ENCODE assay signal across 19 cellular contexts in genomic region chr7:158026636-158027265, GRCh38.
"Had no signal": no experiment of that assay in that cellular context is flagged by ENCODE, and none has a peak within 500 bp of the region (broad histone marks: within the 10 kb centered on the region; RNA-seq: fewer than 3 reads in every experiment).

No MANE protein-coding gene starts in this region.

- H3K36me3 Mint-ChIP-seq: activated naive CD8-positive, alpha-beta T cell treated with anti-CD3 and anti-CD28 coated beads for 36 hours; naive thymus-derived CD8-positive, alpha-beta T cell had no signal

- H3K36me3 ChIP-seq: upper lobe of left lung had no signal

- H3K9me3 Mint-ChIP-seq: activated naive CD8-positive, alpha-beta T cell treated with anti-CD3 and anti-CD28 coated beads for 36 hours; activated T-helper 1 cell treated with anti-CD3 and anti-CD28 coated beads, Interleukin-12 subunit alpha, Interleukin-12 subunit beta, Interleukin-2, Interleukin-4 antibody, amounts not matched to agents 30 ng/mL and 10 ng/mL and 1 ng/mL, durations not matched to agents 14 hours and 24 hours and 36 hours; stimulated activated naive CD8-positive, alpha-beta T cell treated with anti-CD3 and anti-CD28 coated beads, Interleukin-15, Interleukin-2, amounts not matched to agents 100 ng/mL and 50 ng/mL, for 24 hours had no signal

- H3K4me3 Mint-ChIP-seq: activated naive CD8-positive, alpha-beta T cell treated with anti-CD3 and anti-CD28 coated beads for 36 hours; activated T-helper 1 cell treated with anti-CD3 and anti-CD28 coated beads, Interleukin-12 subunit alpha, Interleukin-12 subunit beta, Interleukin-2, Interleukin-4 antibody, amounts not matched to agents 30 ng/mL and 10 ng/mL and 1 ng/mL, durations not matched to agents 14 hours and 24 hours and 36 hours; naive thymus-derived CD8-positive, alpha-beta T cell; stimulated activated naive CD8-positive, alpha-beta T cell treated with anti-CD3 and anti-CD28 coated beads, Interleukin-15, Interleukin-2, amounts not matched to agents 100 ng/mL and 50 ng/mL, for 24 hours had no signal

- H3K4me1 ChIP-seq: body of pancreas, upper lobe of left lung had no signal

- ATAC-seq: body of pancreas; naive thymus-derived CD8-positive, alpha-beta T cell had no signal

- DNase-seq: activated CD4-positive, alpha-beta T cell treated with anti-CD3 and anti-CD28 coated beads, Interleukin-2, amount 50 U/mL, for 1 hour; activated CD4-positive, CD25-positive, alpha-beta regulatory T cell; activated CD8-positive, alpha-beta memory T cell treated with anti-CD3 and anti-CD28 coated beads for 24 hours; activated naive CD8-positive, alpha-beta T cell treated with anti-CD3 and anti-CD28 coated beads for 36 hours; body of pancreas; caudate nucleus; erythroblast; hypothalamus; kidney glomerular epithelial cell; mesendoderm; naive thymus-derived CD8-positive, alpha-beta T cell; stimulated activated CD4-positive, alpha-beta T cell treated with anti-CD3 and anti-CD28 coated beads, Interleukin-15, amount 100 ng/mL, for 24 hours; stimulated activated CD4-positive, alpha-beta T cell treated with anti-CD3 and anti-CD28 coated beads, Interleukin-2, amount 100 ng/mL, for 48 hours; T1000 had no signal

- H3K27me3 ChIP-seq: body of pancreas, upper lobe of left lung had no signal

- H3K9me3 ChIP-seq: body of pancreas, upper lobe of left lung had no signal

- H3K27ac ChIP-seq: body of pancreas, dorsolateral prefrontal cortex, skin epidermis, upper lobe of left lung had no signal

- H3K4me3 ChIP-seq: body of pancreas, dorsolateral prefrontal cortex, skin epidermis, upper lobe of left lung had no signal

- H3K27me3 Mint-ChIP-seq: activated naive CD8-positive, alpha-beta T cell treated with anti-CD3 and anti-CD28 coated beads for 36 hours; stimulated activated naive CD8-positive, alpha-beta T cell treated with anti-CD3 and anti-CD28 coated beads, Interleukin-15, Interleukin-2, amounts not matched to agents 100 ng/mL and 50 ng/mL, for 24 hours had no signal

- H3K27ac Mint-ChIP-seq: activated naive CD8-positive, alpha-beta T cell treated with anti-CD3 and anti-CD28 coated beads for 36 hours; activated T-helper 1 cell treated with anti-CD3 and anti-CD28 coated beads, Interleukin-12 subunit alpha, Interleukin-12 subunit beta, Interleukin-2, Interleukin-4 antibody, amounts not matched to agents 30 ng/mL and 10 ng/mL and 1 ng/mL, durations not matched to agents 14 hours and 24 hours and 36 hours; stimulated activated naive CD8-positive, alpha-beta T cell treated with anti-CD3 and anti-CD28 coated beads, Interleukin-15, Interleukin-2, amounts not matched to agents 100 ng/mL and 50 ng/mL, for 24 hours had no signal
